ENCODE assay signal across 1 cellular context in the genomic region with DNA sequence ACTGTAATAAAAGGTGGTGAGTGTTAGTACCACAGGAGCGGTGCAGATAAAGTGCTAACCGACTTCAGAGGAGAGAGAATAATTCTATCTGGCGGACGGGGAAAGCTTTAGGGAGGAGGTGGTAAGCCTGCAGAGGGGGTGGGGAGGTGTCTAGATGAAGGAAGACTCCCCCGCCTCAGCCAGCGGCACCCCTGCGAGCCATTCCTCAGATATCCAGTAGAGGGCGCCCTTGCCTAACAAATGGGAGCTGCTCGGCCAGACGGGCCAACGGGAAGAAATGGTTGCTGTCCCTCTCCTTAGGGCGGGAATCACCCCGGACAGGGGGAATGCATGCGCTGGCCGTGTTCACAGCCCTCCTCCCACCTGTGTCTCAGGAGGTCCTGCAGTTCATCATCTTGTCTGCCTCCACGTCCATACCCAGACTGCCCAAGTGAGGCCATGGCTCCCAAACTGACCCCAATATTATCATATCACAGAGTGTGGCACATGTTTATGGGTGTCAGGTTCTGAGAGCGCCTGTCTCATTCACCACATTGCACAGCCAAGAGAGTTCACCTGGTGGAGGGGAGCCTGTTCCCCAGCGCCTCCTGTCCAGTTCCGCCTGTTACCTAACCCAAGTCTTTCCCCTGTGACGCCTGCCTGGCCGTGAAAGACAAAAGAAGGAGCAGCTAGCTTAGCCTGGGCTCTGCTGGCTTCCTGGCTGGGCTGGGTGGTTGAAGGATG.
TF ChIP-seq lines count a peak whose summit lies in the region.

No MANE protein-coding gene starts in this region.

TF ChIP-seq in GM23338, 12 proteins besides CTCF, POLR2A, EP300 and RAD21 (continued from another document):
- TF ChIP-seq, protein P1, sequence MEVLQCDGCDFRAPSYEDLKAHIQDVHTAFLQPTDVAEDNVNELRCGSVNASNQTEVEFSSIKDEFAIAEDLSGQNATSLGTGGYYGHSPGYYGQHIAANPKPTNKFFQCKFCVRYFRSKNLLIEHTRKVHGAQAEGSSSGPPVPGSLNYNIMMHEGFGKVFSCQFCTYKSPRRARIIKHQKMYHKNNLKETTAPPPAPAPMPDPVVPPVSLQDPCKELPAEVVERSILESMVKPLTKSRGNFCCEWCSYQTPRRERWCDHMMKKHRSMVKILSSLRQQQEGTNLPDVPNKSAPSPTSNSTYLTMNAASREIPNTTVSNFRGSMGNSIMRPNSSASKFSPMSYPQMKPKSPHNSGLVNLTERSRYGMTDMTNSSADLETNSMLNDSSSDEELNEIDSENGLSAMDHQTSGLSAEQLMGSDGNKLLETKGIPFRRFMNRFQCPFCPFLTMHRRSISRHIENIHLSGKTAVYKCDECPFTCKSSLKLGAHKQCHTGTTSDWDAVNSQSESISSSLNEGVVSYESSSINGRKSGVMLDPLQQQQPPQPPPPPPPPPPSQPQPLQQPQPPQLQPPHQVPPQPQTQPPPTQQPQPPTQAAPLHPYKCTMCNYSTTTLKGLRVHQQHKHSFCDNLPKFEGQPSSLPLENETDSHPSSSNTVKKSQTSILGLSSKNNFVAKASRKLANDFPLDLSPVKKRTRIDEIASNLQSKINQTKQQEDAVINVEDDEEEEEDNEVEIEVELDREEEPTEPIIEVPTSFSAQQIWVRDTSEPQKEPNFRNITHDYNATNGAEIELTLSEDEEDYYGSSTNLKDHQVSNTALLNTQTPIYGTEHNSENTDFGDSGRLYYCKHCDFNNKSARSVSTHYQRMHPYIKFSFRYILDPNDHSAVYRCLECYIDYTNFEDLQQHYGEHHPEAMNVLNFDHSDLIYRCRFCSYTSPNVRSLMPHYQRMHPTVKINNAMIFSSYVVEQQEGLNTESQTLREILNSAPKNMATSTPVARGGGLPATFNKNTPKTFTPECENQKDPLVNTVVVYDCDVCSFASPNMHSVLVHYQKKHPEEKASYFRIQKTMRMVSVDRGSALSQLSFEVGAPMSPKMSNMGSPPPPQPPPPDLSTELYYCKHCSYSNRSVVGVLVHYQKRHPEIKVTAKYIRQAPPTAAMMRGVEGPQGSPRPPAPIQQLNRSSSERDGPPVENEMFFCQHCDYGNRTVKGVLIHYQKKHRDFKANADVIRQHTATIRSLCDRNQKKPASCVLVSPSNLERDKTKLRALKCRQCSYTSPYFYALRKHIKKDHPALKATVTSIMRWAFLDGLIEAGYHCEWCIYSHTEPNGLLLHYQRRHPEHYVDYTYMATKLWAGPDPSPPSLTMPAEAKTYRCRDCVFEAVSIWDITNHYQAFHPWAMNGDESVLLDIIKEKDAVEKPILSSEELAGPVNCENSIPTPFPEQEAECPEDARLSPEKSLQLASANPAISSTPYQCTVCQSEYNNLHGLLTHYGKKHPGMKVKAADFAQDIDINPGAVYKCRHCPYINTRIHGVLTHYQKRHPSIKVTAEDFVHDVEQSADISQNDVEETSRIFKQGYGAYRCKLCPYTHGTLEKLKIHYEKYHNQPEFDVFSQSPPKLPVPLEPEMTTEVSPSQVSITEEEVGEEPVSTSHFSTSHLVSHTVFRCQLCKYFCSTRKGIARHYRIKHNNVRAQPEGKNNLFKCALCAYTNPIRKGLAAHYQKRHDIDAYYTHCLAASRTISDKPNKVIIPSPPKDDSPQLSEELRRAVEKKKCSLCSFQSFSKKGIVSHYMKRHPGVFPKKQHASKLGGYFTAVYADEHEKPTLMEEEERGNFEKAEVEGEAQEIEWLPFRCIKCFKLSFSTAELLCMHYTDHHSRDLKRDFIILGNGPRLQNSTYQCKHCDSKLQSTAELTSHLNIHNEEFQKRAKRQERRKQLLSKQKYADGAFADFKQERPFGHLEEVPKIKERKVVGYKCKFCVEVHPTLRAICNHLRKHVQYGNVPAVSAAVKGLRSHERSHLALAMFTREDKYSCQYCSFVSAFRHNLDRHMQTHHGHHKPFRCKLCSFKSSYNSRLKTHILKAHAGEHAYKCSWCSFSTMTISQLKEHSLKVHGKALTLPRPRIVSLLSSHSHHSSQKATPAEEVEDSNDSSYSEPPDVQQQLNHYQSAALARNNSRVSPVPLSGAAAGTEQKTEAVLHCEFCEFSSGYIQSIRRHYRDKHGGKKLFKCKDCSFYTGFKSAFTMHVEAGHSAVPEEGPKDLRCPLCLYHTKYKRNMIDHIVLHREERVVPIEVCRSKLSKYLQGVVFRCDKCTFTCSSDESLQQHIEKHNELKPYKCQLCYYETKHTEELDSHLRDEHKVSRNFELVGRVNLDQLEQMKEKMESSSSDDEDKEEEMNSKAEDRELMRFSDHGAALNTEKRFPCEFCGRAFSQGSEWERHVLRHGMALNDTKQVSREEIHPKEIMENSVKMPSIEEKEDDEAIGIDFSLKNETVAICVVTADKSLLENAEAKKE (CRISPR knock-in tag; IDR thresholded peaks at IDR 0.05): no peak
- no peak for TF ChIP-seq EZH2 (IDR thresholded peaks at IDR 0.05; ENCODE audit: low read depth, unreplicated experiment)
- no peak for TF ChIP-seq EZH2phosphoT487 (IDR thresholded peaks at IDR 0.05; ENCODE audit: unreplicated experiment)
TF ChIP-seq in GM23338: peak in this region for 1.
